ENCODE assay signal across 13 cellular contexts in the genomic region with DNA sequence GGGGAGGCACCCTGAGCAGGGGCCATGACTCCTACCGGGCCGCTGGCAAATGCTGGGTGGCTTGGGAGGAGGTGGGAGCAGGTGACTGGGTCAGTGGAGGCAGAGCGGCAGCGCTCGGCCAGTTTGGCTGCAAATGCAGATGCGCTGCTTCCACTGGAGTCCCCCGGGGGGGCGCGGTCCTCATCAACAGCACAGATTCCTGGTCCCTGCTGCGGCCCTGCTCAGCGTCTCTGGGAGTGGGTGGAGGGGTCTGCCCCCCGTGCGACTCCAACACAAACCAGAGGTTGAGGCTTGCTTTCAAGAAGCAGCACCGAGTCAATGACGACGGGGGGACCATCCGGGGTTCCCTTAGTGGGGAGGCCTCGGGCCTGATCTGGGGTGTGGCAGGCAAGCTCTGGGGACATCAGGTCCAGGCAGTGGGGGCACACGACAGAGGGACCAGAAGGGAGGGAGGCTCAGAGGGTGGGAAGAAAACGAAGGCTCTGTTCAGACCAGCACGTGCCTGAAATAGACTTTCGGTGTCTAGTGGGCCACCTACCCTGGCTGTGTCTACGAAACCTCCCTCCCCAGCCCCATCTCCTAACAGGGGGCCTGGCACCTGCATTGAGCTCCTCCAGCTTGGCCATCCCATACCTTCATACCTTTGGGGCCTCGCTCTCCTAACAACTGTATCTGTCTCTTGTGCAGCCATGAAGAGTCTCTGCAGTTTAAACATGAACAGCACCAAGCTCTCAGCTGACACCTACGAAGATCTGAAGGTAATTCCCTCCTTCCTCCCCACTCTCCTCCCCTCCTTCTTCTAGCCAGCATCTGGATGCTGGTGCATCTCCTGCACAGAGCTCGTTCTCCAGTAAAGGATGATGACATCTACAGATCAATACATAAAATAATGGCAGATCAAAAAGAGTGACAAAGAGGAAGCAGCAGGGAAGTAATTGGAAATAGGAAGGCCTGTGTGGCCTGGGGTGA.
DNase-seq lines count a peak whose midpoint lies in the region; ATAC-seq and TF ChIP-seq lines count a peak whose summit lies in the region.
"Had no signal": no experiment of that assay in that cellular context is flagged by ENCODE, and none has a peak within 500 bp of the region (broad histone marks: within the 10 kb centered on the region; RNA-seq: fewer than 3 reads in every experiment).

No MANE protein-coding gene starts in this region.

- H3K36me3 ChIP-seq in HCT116 (ENCODE audit: control insufficient read depth in 1 of 2, insufficient read depth in 2 of 2, low read length in 2 of 2) (peaks cover 11 to 24% of the 10 kb centered on the region in 2 experiments), lower lobe of right lung (peaks cover 74% of the 10 kb centered on the region), smooth muscle cell (ENCODE audit: low read depth) (no peaks in the 10 kb centered on the region)

- H4K20me1 ChIP-seq in HCT116 (ENCODE audit: insufficient read depth), result 0 out of 2 replicates have a peak, but pooled peaks cover 3% of the 10 kb centered on the region
- H4K20me1 ChIP-seq in smooth muscle cell (ENCODE audit: low read depth), result no peaks in the 10 kb centered on the region

- no peaks in the 10 kb centered on the region for H3K27me3 ChIP-seq in HCT116 (ENCODE audit: insufficient read depth, low read length)
- H3K27me3 ChIP-seq in lower lobe of right lung (ENCODE audit: low read depth), result no peaks in the 10 kb centered on the region
- no peaks in the 10 kb centered on the region for H3K27me3 ChIP-seq in smooth muscle cell (ENCODE audit: low read depth)
- H3K27me3 ChIP-seq: hepatocyte, SJSA1, upper lobe of left lung had no signal

- H3K4me1 ChIP-seq in HCT116 (ENCODE audit: control insufficient read depth in 1 of 2, insufficient read depth in 2 of 2, low read length in 2 of 2) (peaks cover 34 to 72% of the 10 kb centered on the region in 2 experiments), lower lobe of right lung (peaks cover 7% of the 10 kb centered on the region), smooth muscle cell (ENCODE audit: low read depth) (peaks cover 19% of the 10 kb centered on the region)

- no TSS peak for BruUV-seq in HCT116 (replicated peaks; lab: Mats Ljungman, UMichigan)

- no peaks in the 10 kb centered on the region for H3K9me2 ChIP-seq in HCT116 (ENCODE audit: insufficient read depth)

- peaks cover 8% of the 10 kb centered on the region for H3F3A ChIP-seq in smooth muscle cell (ENCODE audit: low read depth)

- H3K9ac ChIP-seq in HCT116 (ENCODE audit: low read length) (0 out of 2 replicates have a peak overlapping the region, but pooled peaks have one; percentile 6), smooth muscle cell (ENCODE audit: low read depth) (no peak overlapping the region)

- H3K27ac ChIP-seq in HCT116 (ENCODE audit: low read depth, low read length) (peak overlapping the region; percentile 43; the same call in 1 of the 2 replicates), lower lobe of right lung (no peak overlapping the region), smooth muscle cell (ENCODE audit: low read depth) (peak overlapping the region; percentile 63)
- H3K27ac ChIP-seq: hepatocyte, SJSA1 had no signal

- TF ChIP-seq CTCF in HCT116 (IDR thresholded peaks at IDR 0.05 in 2 of 3, conservative IDR thresholded peaks at IDR 0.05 in 1 of 3; ENCODE audit: borderline replicate concordance in 1 of 3, insufficient read depth in 1 of 3, low read depth in 2 of 3, low read length in 2 of 3) (no peak), lower lobe of right lung (IDR thresholded peaks at IDR 0.05) (no peak), smooth muscle cell (IDR thresholded peaks at IDR 0.05; ENCODE audit: borderline replicate concordance, insufficient read depth, poor library complexity, severe bottlenecking) (no peak)

- RAD21 ChIA-PET in HCT116 (lab: Charles Lee; ENCODE audit: low non-redundant PET in 1 of 2, low total read pairs in 2 of 2, uncharacterized antibody in 2 of 2, unreplicated experiment in 2 of 2), result no interaction called here

- H3K79me2 ChIP-seq in HCT116 (ENCODE audit: insufficient read depth, low read length) (no peaks in the 10 kb centered on the region), smooth muscle cell (ENCODE audit: low read depth) (peaks cover 5% of the 10 kb centered on the region)
- H3K79me2 ChIP-seq: hepatocyte had no signal

- H3K27me3 Mint-ChIP-seq in activated T-helper 1 cell treated with anti-CD3 and anti-CD28 coated beads, Interleukin-12 subunit alpha, Interleukin-12 subunit beta, Interleukin-2, Interleukin-4 antibody, amounts not matched to agents 30 ng/mL and 10 ng/mL and 1 ng/mL, durations not matched to agents 14 hours and 24 hours and 36 hours (ENCODE audit: insufficient read depth), result no peaks in the 10 kb centered on the region

- no peak for TF ChIP-seq POLR2A in HCT116 (IDR thresholded peaks at IDR 0.05; ENCODE audit: borderline replicate concordance, extremely low read depth, insufficient read depth, insufficient read length)

- no peak overlapping the region for H3K4me3 Mint-ChIP-seq in activated T-helper 1 cell treated with anti-CD3 and anti-CD28 coated beads, Interleukin-12 subunit alpha, Interleukin-12 subunit beta, Interleukin-2, Interleukin-4 antibody, amounts not matched to agents 30 ng/mL and 10 ng/mL and 1 ng/mL, durations not matched to agents 14 hours and 24 hours and 36 hours

- no peak for ATAC-seq in HCT116
- no peak for ATAC-seq in lower lobe of right lung

- H3K4me2 ChIP-seq in HCT116 (ENCODE audit: low read length) (peak overlapping the region; percentile 30), smooth muscle cell (peak overlapping the region; percentile 68)
- H3K4me2 ChIP-seq: hepatocyte had no signal

- H3K9me3 Mint-ChIP-seq in activated T-helper 1 cell treated with anti-CD3 and anti-CD28 coated beads, Interleukin-12 subunit alpha, Interleukin-12 subunit beta, Interleukin-2, Interleukin-4 antibody, amounts not matched to agents 30 ng/mL and 10 ng/mL and 1 ng/mL, durations not matched to agents 14 hours and 24 hours and 36 hours, result no peaks in the 10 kb centered on the region

- TF ChIP-seq RAD21 in HCT116 (IDR thresholded peaks at IDR 0.05; ENCODE audit: low read depth), result no peak

- H2AFZ ChIP-seq in HCT116 (ENCODE audit: low read depth, low read length, poor library complexity, severe bottlenecking), result no peak overlapping the region
- no peak overlapping the region for H2AFZ ChIP-seq in smooth muscle cell (ENCODE audit: low read depth)
- H2AFZ ChIP-seq: hepatocyte had no signal

- peaks cover 17% of the 10 kb centered on the region for H3K36me3 Mint-ChIP-seq in activated T-helper 1 cell treated with anti-CD3 and anti-CD28 coated beads, Interleukin-12 subunit alpha, Interleukin-12 subunit beta, Interleukin-2, Interleukin-4 antibody, amounts not matched to agents 30 ng/mL and 10 ng/mL and 1 ng/mL, durations not matched to agents 14 hours and 24 hours and 36 hours (ENCODE audit: low read depth)

- CTCF ChIA-PET in HCT116 (lab: Charles Lee), result no interaction called here

- WGBS in smooth muscle cell (ENCODE audit: low lambda C conversion rate), result 97% methylated on average over 26 of the region's 26 CpGs

- H3K9me3 ChIP-seq in HCT116 (ENCODE audit: control insufficient read depth in 1 of 2, insufficient read depth in 1 of 2, low read depth in 1 of 2, low read length in 2 of 2) (no peaks in the 10 kb centered on the region), lower lobe of right lung (no peaks in the 10 kb centered on the region), smooth muscle cell (replicated peaks; ENCODE audit: low read depth) (no peaks in the 10 kb centered on the region)
- H3K9me3 ChIP-seq: SJSA1, upper lobe of left lung had no signal

- DNase-seq in HCT116 (ENCODE audit: low read depth, low spot score) (no peak), lower lobe of right lung (peak; percentile 37), smooth muscle cell (lab: John Stamatoyannopoulos, UW; ENCODE audit: unreplicated experiment) (no peak), COLO829 (ENCODE audit: low spot score) (no peak), amygdala (lab: John Stamatoyannopoulos, UW) (no peak), H4 (ENCODE audit: low spot score) (no peak)
- no peak for DNase-seq in activated T-helper 1 cell treated with anti-CD3 and anti-CD28 coated beads, Interleukin-12 subunit alpha, Interleukin-12 subunit beta, Interleukin-2, Interleukin-4 antibody, amounts not matched to agents 30 ng/mL and 10 ng/mL and 1 ng/mL, durations not matched to agents 14 hours and 24 hours and 36 hours (ENCODE audit: low spot score)
- DNase-seq: DMS153; MV-4-11; stimulated activated CD4-positive, alpha-beta T cell treated with anti-CD3 and anti-CD28 coated beads, Interleukin-2, amount 100 ng/mL, for 24 hours had no signal

- no peak overlapping the region for H3K4me3 ChIP-seq in HCT116 (replicated peaks in 1 of 2; ENCODE audit: low read depth in 1 of 2, low read length in 2 of 2)
- H3K4me3 ChIP-seq in lower lobe of right lung, result no peak overlapping the region
- no peak overlapping the region for H3K4me3 ChIP-seq in smooth muscle cell
- H3K4me3 ChIP-seq: hepatocyte, SJSA1, upper lobe of left lung had no signal

- peak overlapping the region; percentile 10 for H3K27ac Mint-ChIP-seq in activated T-helper 1 cell treated with anti-CD3 and anti-CD28 coated beads, Interleukin-12 subunit alpha, Interleukin-12 subunit beta, Interleukin-2, Interleukin-4 antibody, amounts not matched to agents 30 ng/mL and 10 ng/mL and 1 ng/mL, durations not matched to agents 14 hours and 24 hours and 36 hours

- POLR2A ChIA-PET in HCT116 (lab: Charles Lee), result no interaction called here

- intact Hi-C loops in HCT116 (cut with micrococcal nuclease) (no loop called here), lower lobe of right lung (cut with DNase I) (no loop called here)
- intact Hi-C loops in activated T-helper 1 cell treated with anti-CD3 and anti-CD28 coated beads, Interleukin-12 subunit alpha, Interleukin-12 subunit beta, Interleukin-2, Interleukin-4 antibody, amounts not matched to agents 30 ng/mL and 10 ng/mL and 1 ng/mL, durations not matched to agents 14 hours and 24 hours and 36 hours (cut with micrococcal nuclease), result no loop called here

- no peaks in the 10 kb centered on the region for H3K4me1 Mint-ChIP-seq in activated T-helper 1 cell treated with anti-CD3 and anti-CD28 coated beads, Interleukin-12 subunit alpha, Interleukin-12 subunit beta, Interleukin-2, Interleukin-4 antibody, amounts not matched to agents 30 ng/mL and 10 ng/mL and 1 ng/mL, durations not matched to agents 14 hours and 24 hours and 36 hours (ENCODE audit: low read depth)

TF ChIP-seq in HCT116, 20 proteins besides CTCF, POLR2A, EP300 and RAD21:
- TF ChIP-seq EZH2phosphoT487 (IDR thresholded peaks at IDR 0.05; ENCODE audit: borderline replicate concordance) (no peak), ZFX (IDR thresholded peaks at IDR 0.05) (no peak), ZNF274 (IDR thresholded peaks at IDR 0.05; ENCODE audit: low read depth, low read length) (no peak), YY1 (IDR thresholded peaks at IDR 0.05; ENCODE audit: extremely low read depth, insufficient replicate concordance, low read depth, low read length) (no peak), EZH2 (IDR thresholded peaks at IDR 0.05) (no peak)
TF ChIP-seq in HCT116: peak in this region for 0.
